11 cellular contexts compared by ENCODE assay signal in genomic region chr1:5448486-5448885, GRCh38.
DNase-seq lines count a peak whose midpoint lies in the region; TF ChIP-seq lines count a peak whose summit lies in the region.
"Had no signal": no experiment of that assay in that cellular context is flagged by ENCODE, and none has a peak within 500 bp of the region (broad histone marks: within the 10 kb centered on the region; RNA-seq: fewer than 3 reads in every experiment).

No MANE protein-coding gene starts in this region.

- H3K9me3 ChIP-seq in OCI-LY7 (ENCODE audit: low read length) = no peaks in the 10 kb centered on the region
- no peaks in the 10 kb centered on the region for H3K9me3 ChIP-seq in Peyer's patch
- H3K9me3 ChIP-seq: vagina had no signal

- no peaks in the 10 kb centered on the region for H3K9me2 ChIP-seq in OCI-LY7 (ENCODE audit: insufficient read depth, low read length)

- no peaks in the 10 kb centered on the region for H3K27me3 ChIP-seq in Peyer's patch
- H3K27me3 ChIP-seq: vagina had no signal

- no peak for TF ChIP-seq CTCF in OCI-LY7 (conservative IDR thresholded peaks at IDR 0.05; ENCODE audit: low read length)
- TF ChIP-seq CTCF in Peyer's patch (IDR thresholded peaks at IDR 0.05) = no peak

- H4K20me1 ChIP-seq in OCI-LY7 (ENCODE audit: insufficient read depth, low read length) = no peaks in the 10 kb centered on the region

- H3K4me2 ChIP-seq in OCI-LY7 (ENCODE audit: low read length) = no peak overlapping the region

- H3K36me3 ChIP-seq in OCI-LY7 (ENCODE audit: insufficient read depth, low read length) (no peaks in the 10 kb centered on the region), Peyer's patch (no peaks in the 10 kb centered on the region)
- H3K36me3 ChIP-seq: vagina had no signal

- no TSS peak for BruUV-seq in OCI-LY7 (replicated peaks; lab: Mats Ljungman, UMichigan)

- no peak overlapping the region for H3K4me3 ChIP-seq in OCI-LY7 (ENCODE audit: low read depth, low read length, poor library complexity, severe bottlenecking)
- no peak overlapping the region for H3K4me3 ChIP-seq in Peyer's patch
- H3K4me3 ChIP-seq: vagina had no signal

- intact Hi-C loops in OCI-LY7 (cut with micrococcal nuclease; ENCODE audit: unreplicated experiment) = no loop called here

- POLR2A ChIA-PET in OCI-LY7 (lab: Charles Lee) = no interaction called here

- no peaks in the 10 kb centered on the region for H3K79me2 ChIP-seq in OCI-LY7 (ENCODE audit: insufficient read depth, low read depth, low read length)

- H2AFZ ChIP-seq in OCI-LY7 (ENCODE audit: low read length) = no peak overlapping the region

- CTCF ChIA-PET in OCI-LY7 (lab: Charles Lee; ENCODE audit: unreplicated experiment) = no interaction called here

- H3K4me1 ChIP-seq in OCI-LY7 (ENCODE audit: insufficient read depth, low read length, poor library complexity, severe bottlenecking) = no peaks in the 10 kb centered on the region
- H3K4me1 ChIP-seq in Peyer's patch = no peaks in the 10 kb centered on the region
- H3K4me1 ChIP-seq: vagina had no signal

- H3K27ac ChIP-seq in OCI-LY7 (ENCODE audit: low read depth, low read length, poor library complexity, severe bottlenecking) = no peak overlapping the region
- H3K27ac ChIP-seq in Peyer's patch = no peak overlapping the region
- H3K27ac ChIP-seq: vagina had no signal

- TF ChIP-seq POLR2A in Peyer's patch (IDR thresholded peaks at IDR 0.05) = no peak

- peak; percentile 20 for DNase-seq in activated T-cell treated with anti-CD3 and anti-CD28 coated beads for 1 hour (ENCODE audit: low read depth)
- no peak for DNase-seq in activated T-cell treated with anti-CD3 and anti-CD28 coated beads for 4 hours
- peak; percentile 3 for DNase-seq in OCI-LY7 (ENCODE audit: low spot score)
- peak; percentile 2 for DNase-seq in activated effector memory CD4-positive, alpha-beta T cell treated with Interleukin-2 at 50 U/mL for 16 hours
- DNase-seq in stimulated activated CD4-positive, alpha-beta T cell treated with anti-CD3 and anti-CD28 coated beads, Interleukin-4, amount 100 ng/mL, for 24 hours = peak; percentile 7
- no peak for DNase-seq in CD1c-positive myeloid dendritic cell (ENCODE audit: extremely low spot score)
- DNase-seq in NCI-H526 treated with DMSO at 0.1 percent for 48 hours (lab: John Stamatoyannopoulos, UW) = no peak
- no peak for DNase-seq in Peyer's patch
- DNase-seq: hippocampal formation, mammary epithelial cell had no signal

Comparison
In these comparisons a context has a peak if more than half of its experiments do, and no peak if none do; other contexts are left out.
1. DNase-seq: peak in activated T-cell treated with anti-CD3 and anti-CD28 coated beads for 1 hour (single experiment), OCI-LY7 (single experiment), activated effector memory CD4-positive, alpha-beta T cell treated with Interleukin-2 at 50 U/mL for 16 hours (single experiment) and stimulated activated CD4-positive, alpha-beta T cell treated with anti-CD3 and anti-CD28 coated beads, Interleukin-4, amount 100 ng/mL, for 24 hours (single experiment); none in activated T-cell treated with anti-CD3 and anti-CD28 coated beads for 4 hours (single experiment), CD1c-positive myeloid dendritic cell (single experiment), NCI-H526 treated with DMSO at 0.1 percent for 48 hours (single experiment) and Peyer's patch (0 of 3).